In the genomic region with DNA sequence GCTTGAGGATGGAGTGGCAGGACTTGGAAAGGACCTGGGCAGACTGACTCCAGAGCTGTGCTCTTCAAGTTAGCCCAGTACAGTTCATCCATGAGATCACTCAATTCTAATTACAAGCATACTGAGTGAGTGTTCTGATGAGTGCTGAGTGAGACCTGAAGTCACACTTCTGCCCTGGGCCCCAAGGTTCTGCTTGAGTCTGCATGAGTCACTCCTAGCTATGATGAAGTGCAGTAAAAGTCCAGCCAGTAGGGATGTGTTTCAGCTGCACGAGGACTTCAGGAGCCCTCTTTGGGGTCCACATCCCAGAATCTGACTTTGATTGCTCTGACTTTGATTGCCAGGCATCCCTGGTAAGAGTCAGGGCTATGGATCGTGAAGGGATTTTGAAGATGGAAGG, we compare ENCODE assay signal across 11 cellular contexts. TPM values are rescaled to one million over a fixed set of nuclear protein-coding genes. Genes with fewer than 3 reads are reported as not detected.
DNase-seq lines count a peak whose midpoint lies in the region; ATAC-seq, FAIRE-seq and TF ChIP-seq lines count a peak whose summit lies in the region.
"Had no signal": no experiment of that assay in that cellular context is flagged by ENCODE, and none has a peak within 500 bp of the region (broad histone marks: within the 10 kb centered on the region; RNA-seq: fewer than 3 reads in every experiment).

No MANE protein-coding gene starts in this region.

- no peak overlapping the region for H4K8ac ChIP-seq in mesenchymal stem cell (ENCODE audit: low read length)

- H3K36me3 ChIP-seq in astrocyte (ENCODE audit: insufficient read depth, low read length) (no peaks in the 10 kb centered on the region), mesenchymal stem cell (ENCODE audit: control insufficient read depth in 1 of 2, insufficient read depth in 2 of 2, low read depth in 1 of 2, low read length in 2 of 2) (no peaks in the 10 kb centered on the region)
- H3K36me3 ChIP-seq: gastrocnemius medialis, neutrophil had no signal

- no peak overlapping the region for H2BK120ac ChIP-seq in mesenchymal stem cell (ENCODE audit: low read depth, low read length)

- H3K14ac ChIP-seq in mesenchymal stem cell (ENCODE audit: low read length in 2 of 2): no peak overlapping the region

- H3K79me1 ChIP-seq in mesenchymal stem cell (replicated peaks; ENCODE audit: low read length, poor library complexity, severe bottlenecking): no peaks in the 10 kb centered on the region

- H3K4me1 ChIP-seq in astrocyte (ENCODE audit: insufficient read depth, low read length): peaks cover 21% of the 10 kb centered on the region
- H3K4me1 ChIP-seq in mesenchymal stem cell (ENCODE audit: control insufficient read depth, insufficient read depth, low read depth, low read length): peaks cover 10% of the 10 kb centered on the region
- H3K4me1 ChIP-seq: gastrocnemius medialis had no signal

- H4K20me1 ChIP-seq in astrocyte (ENCODE audit: insufficient read depth, low read length): no peaks in the 10 kb centered on the region

- DNase-seq in AG08395 (ENCODE audit: low spot score): peak; percentile 61
- DNase-seq in HFFc6: peak; percentile 55
- DNase-seq in astrocyte (ENCODE audit: low read depth): peak; percentile 65
- DNase-seq in mesenchymal stem cell: peak; percentile 81
- DNase-seq in D341Med (ENCODE audit: low spot score): no peak
- no peak for DNase-seq in HuH-7 (ENCODE audit: low spot score)
- DNase-seq in frontal cortex (ENCODE audit: low spot score in 2 of 2): no peak
- DNase-seq: DND-41, gastrocnemius medialis had no signal

- H3K4me3 ChIP-seq in astrocyte (ENCODE audit: insufficient read depth, low read depth, low read length) (no peak overlapping the region), mesenchymal stem cell (ENCODE audit: insufficient read depth in 1 of 2, low read depth in 1 of 2, low read length in 2 of 2) (no peak overlapping the region)
- H3K4me3 ChIP-seq: gastrocnemius medialis had no signal

- H3K27ac ChIP-seq in astrocyte (ENCODE audit: low read depth, low read length) (no peak overlapping the region), mesenchymal stem cell (ENCODE audit: low read length, poor library complexity, severe bottlenecking) (no peak overlapping the region)
- H3K27ac ChIP-seq: gastrocnemius medialis, neutrophil had no signal

- H2BK5ac ChIP-seq in mesenchymal stem cell (ENCODE audit: low read depth, low read length, poor library complexity, severe bottlenecking): no peak overlapping the region

- no peak overlapping the region for H3K23ac ChIP-seq in mesenchymal stem cell (ENCODE audit: low read length in 2 of 2)

- peaks cover 1% of the 10 kb centered on the region; the same call in 1 of the 2 replicates for H3K27me3 Mint-ChIP-seq in HFFc6 (ENCODE audit: insufficient read depth)
- H3K27me3 Mint-ChIP-seq in astrocyte (ENCODE audit: low read depth, unreplicated experiment): peaks cover 8% of the 10 kb centered on the region

- no peak overlapping the region for H2AK5ac ChIP-seq in mesenchymal stem cell (ENCODE audit: low read length, severe bottlenecking)

- H3K27ac Mint-ChIP-seq in HFFc6 (peak overlapping the region; percentile 61; the same call in 1 of the 2 replicates), astrocyte (ENCODE audit: unreplicated experiment) (no peak overlapping the region)

- H3K9me3 ChIP-seq in astrocyte (ENCODE audit: insufficient read depth, low read depth, low read length) (no peaks in the 10 kb centered on the region), mesenchymal stem cell (ENCODE audit: control insufficient read depth, low read length) (no peaks in the 10 kb centered on the region)
- H3K9me3 ChIP-seq: gastrocnemius medialis, neutrophil had no signal

- no peak overlapping the region for H4K91ac ChIP-seq in mesenchymal stem cell (ENCODE audit: low read length)

- 20% methylated on average over 2 of the region's 2 CpGs for WGBS in mesenchymal stem cell

- H2AFZ ChIP-seq in astrocyte (ENCODE audit: low read depth, low read length) (no peak overlapping the region), mesenchymal stem cell (ENCODE audit: low read depth, low read length) (no peak overlapping the region)

- no peak overlapping the region for H3K4me2 ChIP-seq in astrocyte (ENCODE audit: low read length)
- no peak overlapping the region for H3K4me2 ChIP-seq in mesenchymal stem cell (ENCODE audit: low read length, poor library complexity, severe bottlenecking)

- H3K9me3 Mint-ChIP-seq in HFFc6 (peaks cover under 1% of the 10 kb centered on the region; the same call in 1 of the 2 replicates), astrocyte (ENCODE audit: unreplicated experiment) (peaks cover under 1% of the 10 kb centered on the region)

- H3K9ac ChIP-seq in astrocyte (ENCODE audit: low read length) (no peak overlapping the region), mesenchymal stem cell (ENCODE audit: low read length) (no peak overlapping the region)

- no peak for FAIRE-seq in astrocyte (lab: Jason Lieb, UNC)
- no peak for FAIRE-seq in frontal cortex (lab: Jason Lieb, UNC)

- H2BK15ac ChIP-seq in mesenchymal stem cell (ENCODE audit: low read depth, poor library complexity, severe bottlenecking): no peak overlapping the region

- ATAC-seq in GM21381 (IDR thresholded peaks at IDR 0.05; ENCODE audit: unreplicated experiment): no peak
- ATAC-seq: gastrocnemius medialis had no signal

- H2BK12ac ChIP-seq in mesenchymal stem cell (ENCODE audit: low read length in 2 of 2): peak overlapping the region in 1 of 2 experiments; percentile 10

- no peaks in the 10 kb centered on the region for H3K79me2 ChIP-seq in astrocyte (ENCODE audit: insufficient read depth, low read length)

- H3K4me1 Mint-ChIP-seq in HFFc6 (ENCODE audit: low read depth): peaks cover 58% of the 10 kb centered on the region
- H3K4me1 Mint-ChIP-seq in astrocyte (ENCODE audit: low read depth, unreplicated experiment): peaks cover 50% of the 10 kb centered on the region

- H3K4ac ChIP-seq in mesenchymal stem cell (ENCODE audit: low read depth in 1 of 2, low read length in 2 of 2): peak overlapping the region in 1 of 2 experiments; percentile 10

- 0 out of 2 replicates have a peak, but pooled peaks cover under 1% of the 10 kb centered on the region for H3K36me3 Mint-ChIP-seq in HFFc6 (ENCODE audit: low read depth)
- no peaks in the 10 kb centered on the region for H3K36me3 Mint-ChIP-seq in astrocyte (ENCODE audit: low read depth, unreplicated experiment)

- H3K4me3 Mint-ChIP-seq in HFFc6 (peak overlapping the region; percentile 18; the same call in 1 of the 2 replicates), astrocyte (ENCODE audit: unreplicated experiment) (no peak overlapping the region)

- TF ChIP-seq CTCF in HFFc6 (IDR thresholded peaks at IDR 0.05) (peak; percentile 16; the same call in 1 of the 2 replicates), astrocyte (IDR thresholded peaks at IDR 0.05; ENCODE audit: insufficient read depth, low read depth, low read length) (no peak)

- H3K27me3 ChIP-seq in astrocyte (ENCODE audit: insufficient read depth, low read length) (peaks cover 4% of the 10 kb centered on the region), mesenchymal stem cell (ENCODE audit: control insufficient read depth in 1 of 2, insufficient read depth in 1 of 2, low read length in 2 of 2) (peaks cover 0 to 6% of the 10 kb centered on the region in 2 experiments)
- H3K27me3 ChIP-seq: gastrocnemius medialis had no signal

- H3K18ac ChIP-seq in mesenchymal stem cell (ENCODE audit: low read depth in 1 of 2, low read length in 2 of 2): peak overlapping the region in 1 of 2 experiments; percentile 38

RNA-seq across cellular contexts. Expression of a gene that starts 35.8 kb away (rescaled TPM):
- 1 to 10 TPM; 1.3 to 2.4 (median 1.5) TPM for total RNA-seq in HFFc6 (2021; fragmentation: NEBNext Ultra II Directional; extraction: Animal tissue kit (Norgen Biotek cat#: 25700))
- total RNA-seq in astrocyte (1.5 and 2.7 TPM in 2 replicates), frontal cortex (11.0 TPM)
- 4.0 TPM for polyA plus RNA-seq in mesenchymal stem cell (2013, experiment 1 of 2)
- polyA plus RNA-seq in mesenchymal stem cell (2013, experiment 2 of 2): 4.8 TPM

Comparison
In these comparisons a context has a peak if more than half of its experiments do, and no peak if none do; other contexts are left out.
1. DNase-seq: peak in AG08395 (single experiment), HFFc6 (single experiment), astrocyte (single experiment) and mesenchymal stem cell (single experiment); none in D341Med (single experiment), HuH-7 (single experiment) and frontal cortex (0 of 2).